ENCODE assay signal across 7 cellular contexts in genomic region chr13:72666391-72666790, GRCh38.
"Had no signal": no experiment of that assay in that cellular context is flagged by ENCODE, and none has a peak within 500 bp of the region (broad histone marks: within the 10 kb centered on the region; RNA-seq: fewer than 3 reads in every experiment).

No MANE protein-coding gene starts in this region.

- H3K36me3 ChIP-seq: HAP-1 had no signal

- H3K27ac ChIP-seq: GM23248 had no signal

- DNase-seq: GM23248, GOT3, H7, HFFc6, IMR-90 had no signal

- H3K9me3 ChIP-seq: HAP-1 had no signal

- H3K4me3 ChIP-seq: GM23248, HAP-1, K562 had no signal

- H3K9ac ChIP-seq: GM23248 had no signal

- H2AFZ ChIP-seq: GM23248 had no signal
